ENCODE assay signal across 15 cellular contexts in the genomic region with DNA sequence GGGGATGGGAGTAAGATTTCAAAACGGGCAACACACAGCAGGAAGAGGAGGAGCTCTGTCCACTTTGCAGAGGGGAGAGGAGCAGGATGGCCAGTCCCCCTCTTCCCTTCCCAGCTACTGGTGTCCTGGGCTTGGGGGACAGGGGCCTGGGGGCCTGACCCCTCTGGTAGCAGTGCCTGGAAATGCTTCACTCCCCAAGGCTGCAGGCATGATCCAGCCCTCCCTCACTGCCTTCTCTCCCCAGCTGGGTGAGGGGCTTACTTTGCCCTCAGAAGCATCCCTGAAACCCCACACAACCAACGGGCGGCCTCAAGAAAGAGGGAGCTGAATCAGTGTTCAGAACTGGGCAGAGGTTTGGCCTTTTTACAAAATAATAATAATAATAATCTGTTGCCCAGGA.
"Had no signal": no experiment of that assay in that cellular context is flagged by ENCODE, and none has a peak within 500 bp of the region (broad histone marks: within the 10 kb centered on the region; RNA-seq: fewer than 3 reads in every experiment).

No MANE protein-coding gene starts in this region.

- H3K36me3 ChIP-seq: adrenal gland, ovary, thyroid gland had no signal

- H3K9me3 Mint-ChIP-seq: activated CD4-positive, alpha-beta memory T cell treated with anti-CD3 and anti-CD28 coated beads for 36 hours; effector memory CD8-positive, alpha-beta T cell; immature natural killer cell; memory B cell; stimulated activated effector memory CD8-positive, alpha-beta T cell treated with anti-CD3 and anti-CD28 coated beads, Interleukin-12 subunit alpha, Interleukin-12 subunit beta, amount 100 ng/mL, for 72 hours had no signal

- H3K27me3 ChIP-seq: adrenal gland, ovary, thyroid gland had no signal

- H3K36me3 Mint-ChIP-seq: activated CD4-positive, alpha-beta memory T cell treated with anti-CD3 and anti-CD28 coated beads for 36 hours; immature natural killer cell; memory B cell had no signal

- H3K4me3 Mint-ChIP-seq: activated CD4-positive, alpha-beta memory T cell treated with anti-CD3 and anti-CD28 coated beads for 36 hours; effector memory CD8-positive, alpha-beta T cell; immature natural killer cell; memory B cell; stimulated activated effector memory CD8-positive, alpha-beta T cell treated with anti-CD3 and anti-CD28 coated beads, Interleukin-12 subunit alpha, Interleukin-12 subunit beta, amount 100 ng/mL, for 72 hours had no signal

- H3K9me3 ChIP-seq: adrenal gland, ovary, thyroid gland had no signal

- H3K27ac ChIP-seq: ovary had no signal

- ATAC-seq: effector memory CD8-positive, alpha-beta T cell; left colon; stimulated activated effector memory CD8-positive, alpha-beta T cell treated with anti-CD3 and anti-CD28 coated beads, Interleukin-12 subunit alpha, Interleukin-12 subunit beta, amount 100 ng/mL, for 72 hours had no signal

- H3K27ac Mint-ChIP-seq: activated CD4-positive, alpha-beta memory T cell treated with anti-CD3 and anti-CD28 coated beads for 36 hours; immature natural killer cell; memory B cell had no signal

- H3K4me3 ChIP-seq: adrenal gland, ovary, skin epidermis, thyroid gland had no signal

- H3K27me3 Mint-ChIP-seq: activated CD4-positive, alpha-beta memory T cell treated with anti-CD3 and anti-CD28 coated beads for 36 hours had no signal

- DNase-seq: activated CD4-positive, alpha-beta memory T cell treated with anti-CD3 and anti-CD28 coated beads for 36 hours; activated CD4-positive, CD25-positive, alpha-beta regulatory T cell treated with anti-CD3 and anti-CD28 coated beads, Interleukin-2, amount 50 U/mL, for 72 hours; activated naive CD4-positive, alpha-beta T cell treated with anti-CD3 and anti-CD28 coated beads, Interleukin-2, amount 50 U/mL, for 16 hours; activated T-cell treated with anti-CD3 and anti-CD28 coated beads for 4 hours; adrenal gland; central memory CD4-positive, alpha-beta T cell; effector memory CD8-positive, alpha-beta T cell; immature natural killer cell; left colon; ovary; retina; thyroid gland had no signal
